In genomic region chr13:34217343-34218094, GRCh38 we compare ENCODE assay signal across 25 cellular contexts.
"Had no signal": no experiment of that assay in that cellular context is flagged by ENCODE, and none has a peak within 500 bp of the region (broad histone marks: within the 10 kb centered on the region; RNA-seq: fewer than 3 reads in every experiment).

No MANE protein-coding gene starts in this region.

- H3K36me3 Mint-ChIP-seq: activated CD8-positive, alpha-beta memory T cell treated with anti-CD3 and anti-CD28 coated beads, Interleukin-2, amount 10 ng/mL, durations not matched to agents 7 days and 5 days; activated naive CD8-positive, alpha-beta T cell; WTC11 had no signal

- ATAC-seq: activated CD8-positive, alpha-beta memory T cell treated with anti-CD3 and anti-CD28 coated beads, Interleukin-2, amount 10 ng/mL, durations not matched to agents 7 days and 5 days; SK-N-SH treated with all-trans-retinoic acid at 6 μM for 48 hours; WTC11 had no signal

- H3K4me1 ChIP-seq: SJSA1 had no signal

- H3K9me3 Mint-ChIP-seq: activated naive CD4-positive, alpha-beta T cell treated with anti-CD3 and anti-CD28 coated beads for 36 hours; activated T-cell treated with anti-CD3 and anti-CD28 coated beads, Interleukin-2, amount 50 U/mL, for 24 hours; activated T-helper 1 cell treated with anti-CD3 and anti-CD28 coated beads, Interleukin-12 subunit alpha, Interleukin-12 subunit beta, Interleukin-2, Interleukin-4 antibody, amounts not matched to agents 30 ng/mL and 10 ng/mL and 1 ng/mL, durations not matched to agents 14 hours and 24 hours and 36 hours had no signal

- H3K36me3 ChIP-seq: brain microvascular endothelial cell, SJSA1 had no signal

- H3K9me3 ChIP-seq: SJSA1 had no signal

- FAIRE-seq: RCC 7860 had no signal

- H3K27ac ChIP-seq: brain microvascular endothelial cell, SJSA1 had no signal

- DNase-seq: activated CD4-positive, alpha-beta T cell treated with anti-CD3 and anti-CD28 coated beads for 48 hours; activated CD4-positive, alpha-beta T cell treated with anti-CD3 and anti-CD28 coated beads, Interleukin-2, amount 50 U/mL, for 48 hours; activated CD4-positive, CD25-positive, alpha-beta regulatory T cell treated with anti-CD3 and anti-CD28 coated beads, Interleukin-2, amount 50 U/mL, for 72 hours; activated CD8-positive, alpha-beta memory T cell treated with anti-CD3 and anti-CD28 coated beads, Interleukin-2, amount 10 ng/mL, durations not matched to agents 7 days and 5 days; activated effector memory CD4-positive, alpha-beta T cell treated with anti-CD3 and anti-CD28 coated beads, Interleukin-2, amount 50 U/mL, for 16 hours; activated naive CD4-positive, alpha-beta T cell treated with anti-CD3 and anti-CD28 coated beads for 36 hours; activated T-cell treated with anti-CD3 and anti-CD28 coated beads, Interleukin-2, amount 50 U/mL, for 24 hours; brain microvascular endothelial cell; cerebellar nuclear complex; Karpas-422; MM.1S; NCI-H1105 treated with DMSO at 0.1 percent for 48 hours; NCI-H1930; NCI-H2107; NCI-H510A treated with DMSO at 0.1 percent for 48 hours; NCI-H69; NK-92 treated with Interleukin-12 subunit alpha and Interleukin-12 subunit beta, amount 100 ng/mL, for 24 hours; SHP77; SW 1271 had no signal

- H3K27me3 ChIP-seq: brain microvascular endothelial cell, SJSA1 had no signal

- H3K4me3 Mint-ChIP-seq: activated CD8-positive, alpha-beta memory T cell treated with anti-CD3 and anti-CD28 coated beads, Interleukin-2, amount 10 ng/mL, durations not matched to agents 7 days and 5 days; activated naive CD4-positive, alpha-beta T cell treated with anti-CD3 and anti-CD28 coated beads for 36 hours; activated naive CD8-positive, alpha-beta T cell; activated T-cell treated with anti-CD3 and anti-CD28 coated beads, Interleukin-2, amount 50 U/mL, for 24 hours; activated T-helper 1 cell treated with anti-CD3 and anti-CD28 coated beads, Interleukin-12 subunit alpha, Interleukin-12 subunit beta, Interleukin-2, Interleukin-4 antibody, amounts not matched to agents 30 ng/mL and 10 ng/mL and 1 ng/mL, durations not matched to agents 14 hours and 24 hours and 36 hours; WTC11 had no signal

- H3K4me3 ChIP-seq: SJSA1 had no signal

- H3K27me3 Mint-ChIP-seq: activated CD8-positive, alpha-beta memory T cell treated with anti-CD3 and anti-CD28 coated beads, Interleukin-2, amount 10 ng/mL, durations not matched to agents 7 days and 5 days; activated naive CD8-positive, alpha-beta T cell; activated T-cell treated with anti-CD3 and anti-CD28 coated beads, Interleukin-2, amount 50 U/mL, for 24 hours had no signal

- H3K27ac Mint-ChIP-seq: activated CD8-positive, alpha-beta memory T cell treated with anti-CD3 and anti-CD28 coated beads, Interleukin-2, amount 10 ng/mL, durations not matched to agents 7 days and 5 days; activated naive CD4-positive, alpha-beta T cell treated with anti-CD3 and anti-CD28 coated beads for 36 hours; activated naive CD8-positive, alpha-beta T cell; activated T-cell treated with anti-CD3 and anti-CD28 coated beads, Interleukin-2, amount 50 U/mL, for 24 hours; activated T-helper 1 cell treated with anti-CD3 and anti-CD28 coated beads, Interleukin-12 subunit alpha, Interleukin-12 subunit beta, Interleukin-2, Interleukin-4 antibody, amounts not matched to agents 30 ng/mL and 10 ng/mL and 1 ng/mL, durations not matched to agents 14 hours and 24 hours and 36 hours; WTC11 had no signal

- H3K4me1 Mint-ChIP-seq: activated CD8-positive, alpha-beta memory T cell treated with anti-CD3 and anti-CD28 coated beads, Interleukin-2, amount 10 ng/mL, durations not matched to agents 7 days and 5 days; WTC11 had no signal
